Comparison of ENCODE assay signal across 27 cellular contexts in the genomic region with DNA sequence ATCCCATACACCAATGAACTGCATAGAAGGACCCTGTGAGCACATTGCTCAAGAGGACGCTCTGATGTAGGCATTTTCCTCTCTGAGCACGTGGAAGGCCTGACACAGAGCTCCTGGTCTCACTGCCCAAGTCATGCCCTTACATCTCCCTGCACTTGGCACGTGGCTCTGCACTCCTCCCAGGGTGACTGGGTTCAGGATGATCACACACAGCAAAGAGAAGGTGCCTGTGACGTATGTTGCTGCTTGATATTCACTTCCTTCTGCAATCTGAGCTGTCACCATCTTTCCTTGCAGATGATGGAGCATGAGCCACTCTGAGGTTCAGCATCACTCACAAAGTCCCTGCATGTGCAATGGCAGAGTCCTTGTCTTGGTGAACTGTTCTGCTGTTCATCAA.
"Had no signal": no experiment of that assay in that cellular context is flagged by ENCODE, and none has a peak within 500 bp of the region (broad histone marks: within the 10 kb centered on the region; RNA-seq: fewer than 3 reads in every experiment).

No MANE protein-coding gene starts in this region.

- H3K4me1 Mint-ChIP-seq: naive B cell had no signal

- H3K9me3 ChIP-seq: adrenal gland, ovary, thyroid gland had no signal

- H3K36me3 ChIP-seq: adrenal gland, esophagus muscularis mucosa, heart right ventricle, left lung, ovary, thyroid gland had no signal

- H3K27ac ChIP-seq: adrenal gland, esophagus muscularis mucosa, heart right ventricle, left lung, ovary, skin epidermis, thyroid gland had no signal

- FAIRE-seq: endothelial cell of umbilical vein had no signal

- DNase-seq: activated CD4-positive, alpha-beta T cell treated with anti-CD3 and anti-CD28 coated beads for 4 hours; activated CD4-positive, alpha-beta T cell treated with anti-CD3 and anti-CD28 coated beads, Interleukin-2, amount 50 U/mL, for 4 hours; activated CD4-positive, CD25-positive, alpha-beta regulatory T cell; activated effector memory CD4-positive, alpha-beta T cell treated with anti-CD3 and anti-CD28 coated beads, Interleukin-2, amount 50 U/mL, for 16 hours; activated naive CD4-positive, alpha-beta T cell treated with anti-CD3 and anti-CD28 coated beads for 36 hours; activated naive CD8-positive, alpha-beta T cell treated with anti-CD3 and anti-CD28 coated beads for 36 hours; aorta; cortex of kidney; foreskin melanocyte; heart right ventricle; left lung; naive B cell; ovary; stimulated activated CD4-positive, alpha-beta T cell treated with anti-CD3 and anti-CD28 coated beads, Interleukin-12 subunit alpha, Interleukin-12 subunit beta, amount 100 ng/mL, for 4 hours; stimulated activated CD4-positive, alpha-beta T cell treated with anti-CD3 and anti-CD28 coated beads, Interleukin-4, amount 100 ng/mL, for 1 hour; stimulated activated naive CD8-positive, alpha-beta T cell treated with anti-CD3 and anti-CD28 coated beads, Interleukin-15, amount 100 ng/mL, for 72 hours; substantia nigra; thyroid gland had no signal

- H3K27me3 Mint-ChIP-seq: activated naive CD8-positive, alpha-beta T cell treated with anti-CD3 and anti-CD28 coated beads for 36 hours; stimulated activated naive CD8-positive, alpha-beta T cell treated with anti-CD3 and anti-CD28 coated beads, Interleukin-15, amount 100 ng/mL, for 72 hours had no signal

- H3K36me3 Mint-ChIP-seq: activated naive CD8-positive, alpha-beta T cell treated with anti-CD3 and anti-CD28 coated beads for 36 hours; brain; naive B cell had no signal

- H3K27me3 ChIP-seq: adrenal gland, left lung, ovary, thyroid gland had no signal

- H3K27ac Mint-ChIP-seq: activated naive CD4-positive, alpha-beta T cell treated with anti-CD3 and anti-CD28 coated beads for 36 hours; activated naive CD8-positive, alpha-beta T cell treated with anti-CD3 and anti-CD28 coated beads for 36 hours; brain; mesothelial cell of epicardium; progenitor cell of endocrine pancreas had no signal

- ATAC-seq: heart right ventricle; left lung; sciatic nerve; stimulated activated naive CD8-positive, alpha-beta T cell treated with anti-CD3 and anti-CD28 coated beads, Interleukin-15, amount 100 ng/mL, for 72 hours had no signal

- H3K4me1 ChIP-seq: esophagus muscularis mucosa, left lung, thyroid gland had no signal

- H3K4me3 ChIP-seq: adrenal gland, esophagus muscularis mucosa, heart right ventricle, left lung, lung, ovary, skin epidermis, thyroid gland had no signal

- H3K4me3 Mint-ChIP-seq: activated naive CD4-positive, alpha-beta T cell treated with anti-CD3 and anti-CD28 coated beads for 36 hours; activated naive CD8-positive, alpha-beta T cell treated with anti-CD3 and anti-CD28 coated beads for 36 hours; brain; mesothelial cell of epicardium; naive B cell; stimulated activated naive CD8-positive, alpha-beta T cell treated with anti-CD3 and anti-CD28 coated beads, Interleukin-15, amount 100 ng/mL, for 72 hours had no signal
